9 cellular contexts compared by ENCODE assay signal in the genomic region with DNA sequence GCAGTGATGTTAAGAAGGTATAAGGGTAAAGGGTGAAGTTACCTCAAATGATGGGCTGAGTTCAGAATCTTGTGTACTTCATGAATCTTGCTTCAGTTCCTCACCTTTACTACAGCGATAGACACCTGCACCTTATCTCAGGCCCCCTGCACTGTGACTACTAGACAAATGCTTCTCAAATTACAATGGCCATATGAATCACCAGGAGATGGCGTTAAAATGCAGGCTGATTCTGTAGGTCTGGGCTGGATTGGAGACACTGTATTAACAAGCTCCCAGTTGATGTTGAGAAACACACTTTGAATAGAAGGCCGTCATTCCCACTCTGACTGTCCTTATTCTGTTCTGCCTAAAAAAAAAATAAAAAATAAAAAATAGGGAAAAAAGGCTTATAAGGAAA. TPM values are rescaled to one million over a fixed set of nuclear protein-coding genes. Genes with fewer than 3 reads are reported as not detected.
DNase-seq lines count a peak whose midpoint lies in the region; ATAC-seq and TF ChIP-seq lines count a peak whose summit lies in the region.
"Had no signal": no experiment of that assay in that cellular context is flagged by ENCODE, and none has a peak within 500 bp of the region (broad histone marks: within the 10 kb centered on the region; RNA-seq: fewer than 3 reads in every experiment).

No MANE protein-coding gene starts in this region.

- DNase-seq in DMS 273 (lab: John Stamatoyannopoulos, UW; ENCODE audit: unreplicated experiment) (peak; percentile 40), DMS 273 treated with DMSO at 0.1 percent for 48 hours (lab: John Stamatoyannopoulos, UW) (no peak), NCI-H460 (ENCODE audit: extremely low read depth, low read depth) (peak; percentile 23), dorsolateral prefrontal cortex (no peak), psoas muscle (no peak), T-helper 17 cell (no peak), DMS53 treated with DMSO at 0.1 percent for 48 hours (lab: John Stamatoyannopoulos, UW; ENCODE audit: unreplicated experiment) (no peak)
- DNase-seq in activated CD8-positive, alpha-beta memory T cell treated with anti-CD3 and anti-CD28 coated beads, Interleukin-2, amount 50 U/mL, for 48 hours: no peak

- peaks cover 12% of the 10 kb centered on the region for H3K36me3 Mint-ChIP-seq in T-helper 17 cell (ENCODE audit: low read depth)

- H3K27ac Mint-ChIP-seq in T-helper 17 cell: no peak overlapping the region

- H3K27me3 Mint-ChIP-seq in T-helper 17 cell: no peaks in the 10 kb centered on the region

- H3K27me3 ChIP-seq in dorsolateral prefrontal cortex: no peaks in the 10 kb centered on the region
- no peaks in the 10 kb centered on the region for H3K27me3 ChIP-seq in psoas muscle (ENCODE audit: insufficient read depth in 3 of 3, low read length in 2 of 3)

- H3K4me3 ChIP-seq in dorsolateral prefrontal cortex: no peak overlapping the region
- H3K4me3 ChIP-seq in psoas muscle: no peak overlapping the region

- intact Hi-C loops in dorsolateral prefrontal cortex (cut with DNase I) (loop anchor here in 1 of 2 donors (10.0 kb wide), 1 partner anchor 464 kb away; a partner anchor contains a TSS), psoas muscle (cut with DNase I) (no loop called here)

- WGBS in psoas muscle, 3 donors: 74 to 87% (median 77%) methylated on average over 3 of the region's 3 CpGs

- no peak overlapping the region for H3K27ac ChIP-seq in dorsolateral prefrontal cortex
- H3K27ac ChIP-seq in psoas muscle: no peak overlapping the region
- H3K27ac ChIP-seq: 22Rv1 had no signal

- no peaks in the 10 kb centered on the region for H3K4me1 Mint-ChIP-seq in T-helper 17 cell

- TF ChIP-seq CTCF in dorsolateral prefrontal cortex (IDR thresholded peaks at IDR 0.05 in 54 of 56, conservative IDR thresholded peaks at IDR 0.05 in 2 of 56; ENCODE audit: low read depth in 1 of 56, partially characterized antibody in 56 of 56): peak in 46 of 56 donors; percentile 13 to 73 (median 47)
- TF ChIP-seq CTCF in psoas muscle (IDR thresholded peaks at IDR 0.05): peak; percentile 15

- ATAC-seq in psoas muscle (peak in 3 of 4 donors; percentile 17 to 41 (median 40)), T-helper 17 cell (no peak)

- peaks cover 19 to 99% of the 10 kb centered on the region in 2 donors for H3K36me3 ChIP-seq in psoas muscle (ENCODE audit: insufficient read depth in 1 of 2, low read depth in 1 of 2)

- no peak overlapping the region for H3K4me3 Mint-ChIP-seq in T-helper 17 cell

- no peaks in the 10 kb centered on the region for H3K9me3 ChIP-seq in psoas muscle
- no peaks in the 10 kb centered on the region for H3K9me3 ChIP-seq in T-helper 17 cell (ENCODE audit: control insufficient read depth, low read length, poor library complexity, severe bottlenecking)

- H3K4me1 ChIP-seq in psoas muscle: no peaks in the 10 kb centered on the region

RNA-seq across cellular contexts. Expression of a gene that starts 29.8 kb away (rescaled TPM):
- 468 and 476 TPM in 2 replicates for total RNA-seq in NCI-H460 (2014; rRNA removed; shearing (Covaris generic))
- polyA plus RNA-seq in NCI-H460 (2014; cell fraction: nucleus; rRNA removed): 184 and 283 TPM in 2 replicates
- total RNA-seq in dorsolateral prefrontal cortex (10 to 100 TPM; 34.6 to 97.2 (median 51.4) TPM), psoas muscle (10 to 100 TPM; 50.8 to 89.1 (median 62.8) TPM), T-helper 17 cell (10 to 100 TPM; 49.0 to 55.4 TPM)
- 100 to 1,000 TPM in 2 of 3 donors, 10 to 100 TPM in 1; 56.4 to 152 (median 103) TPM for polyA plus RNA-seq in psoas muscle

Comparison
In these comparisons a context has a peak if more than half of its experiments do, and no peak if none do; other contexts are left out.
1. DNase-seq: peak in DMS 273 (single experiment) and NCI-H460 (single experiment); none in DMS 273 treated with DMSO at 0.1 percent for 48 hours (single experiment), dorsolateral prefrontal cortex (0 of 10), psoas muscle (0 of 2), activated CD8-positive, alpha-beta memory T cell treated with anti-CD3 and anti-CD28 coated beads, Interleukin-2, amount 50 U/mL, for 48 hours (single experiment), T-helper 17 cell (0 of 3) and DMS53 treated with DMSO at 0.1 percent for 48 hours (single experiment).